ENCODE assay signal across 20 cellular contexts in the genomic region with DNA sequence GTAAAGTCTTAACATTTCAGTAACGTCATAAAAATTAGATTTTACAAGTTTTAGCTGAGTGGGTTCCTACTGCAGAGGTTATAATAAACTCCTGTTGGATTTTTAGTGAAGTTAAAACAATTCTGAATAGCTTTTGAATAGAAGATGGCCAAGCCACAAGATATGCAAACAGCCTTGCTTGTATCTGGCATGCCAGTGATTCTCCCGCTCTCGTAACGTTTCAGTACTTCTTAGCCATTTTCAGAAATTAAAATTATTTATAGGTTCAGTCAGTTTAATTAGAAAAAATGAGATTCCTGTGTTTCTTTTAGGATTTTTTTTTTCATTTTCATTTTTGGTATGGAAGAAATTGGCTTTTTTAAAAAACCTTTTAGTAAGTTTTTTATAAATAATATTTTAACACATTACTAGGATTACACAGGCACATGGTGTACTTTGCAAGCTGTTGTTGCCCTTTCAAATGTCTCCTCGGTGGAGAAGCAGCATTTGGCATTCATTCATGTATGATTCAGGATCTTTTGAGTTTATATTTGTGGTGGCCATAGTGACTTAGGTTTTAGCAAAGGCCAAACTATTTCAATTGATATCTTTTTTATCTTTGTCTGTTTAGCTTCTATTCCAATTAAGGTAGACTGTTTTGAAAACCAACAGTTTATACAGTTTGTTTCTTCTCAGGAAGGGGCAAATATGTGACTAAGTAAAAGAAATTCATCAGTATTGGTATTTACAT. TPM values are rescaled to one million over a fixed set of nuclear protein-coding genes. Genes with fewer than 3 reads are reported as not detected.
DNase-seq lines count a peak whose midpoint lies in the region; ATAC-seq and TF ChIP-seq lines count a peak whose summit lies in the region.
"Had no signal": no experiment of that assay in that cellular context is flagged by ENCODE, and none has a peak within 500 bp of the region (broad histone marks: within the 10 kb centered on the region; RNA-seq: fewer than 3 reads in every experiment).

No MANE protein-coding gene starts in this region.

- H3K9me3 ChIP-seq in right atrium auricular region (no peaks in the 10 kb centered on the region), mammary epithelial cell (replicated peaks; ENCODE audit: insufficient read depth, low read length) (no peaks in the 10 kb centered on the region), gastroesophageal sphincter (no peaks in the 10 kb centered on the region)
- H3K9me3 ChIP-seq: transverse colon had no signal

- TF ChIP-seq CTCF in right atrium auricular region (IDR thresholded peaks at IDR 0.05) (no peak), mammary epithelial cell (conservative IDR thresholded peaks at IDR 0.05 in 1 of 2, IDR thresholded peaks at IDR 0.05 in 1 of 2; ENCODE audit: extremely low read depth in 1 of 2, insufficient read depth in 1 of 2, low read depth in 1 of 2, low read length in 2 of 2) (no peak), gastroesophageal sphincter (IDR thresholded peaks at IDR 0.05) (no peak)

- 53% methylated on average over 5 of the region's 5 CpGs for WGBS in mammary epithelial cell (ENCODE audit: low coverage, missing lambda C conversion rate)
- 29 to 32% methylated on average over 5 of the region's 5 CpGs for WGBS in gastroesophageal sphincter (ENCODE audit: low coverage in 1 of 2), 2 donors

- ATAC-seq in Right ventricle myocardium superior (ENCODE audit: poor library complexity): peak; percentile 65
- no peak for ATAC-seq in gastroesophageal sphincter
- no peak for ATAC-seq in HG03432 (IDR thresholded peaks at IDR 0.05; ENCODE audit: unreplicated experiment)
- ATAC-seq: activated CD8-positive, alpha-beta T cell treated with anti-CD3 and anti-CD28 coated beads for 36 hours; esophagus mucosa; left lobe of liver; stimulated activated effector memory CD8-positive, alpha-beta T cell treated with anti-CD3 and anti-CD28 coated beads, Interleukin-12 subunit alpha, Interleukin-12 subunit beta, amount 100 ng/mL, for 72 hours had no signal

- H3K27ac ChIP-seq in right atrium auricular region (no peak overlapping the region), mammary epithelial cell (ENCODE audit: insufficient read depth, low read depth, low read length) (no peak overlapping the region), gastroesophageal sphincter (peak overlapping the region; percentile 65 to 75 (median 70))
- H3K27ac ChIP-seq: dorsolateral prefrontal cortex had no signal

- H3K27me3 ChIP-seq in right atrium auricular region (no peaks in the 10 kb centered on the region), mammary epithelial cell (ENCODE audit: insufficient read depth, low read length) (no peaks in the 10 kb centered on the region), gastroesophageal sphincter (no peaks in the 10 kb centered on the region)
- H3K27me3 ChIP-seq: transverse colon had no signal

- DNase-seq in Right ventricle myocardium superior (no peak), right atrium auricular region (ENCODE audit: low spot score) (no peak), mammary epithelial cell (peak; percentile 41), HuH-7.5 (ENCODE audit: low spot score) (no peak), GM19240 (ENCODE audit: insufficient read length, low spot score) (no peak), cerebellum (ENCODE audit: low spot score) (no peak)
- DNase-seq: 8988T; activated CD8-positive, alpha-beta T cell treated with anti-CD3 and anti-CD28 coated beads for 36 hours; DND-41; dorsolateral prefrontal cortex; KBM-7; NCI-H1417; T-helper 1 cell; transverse colon had no signal

- no peak overlapping the region for H2AFZ ChIP-seq in mammary epithelial cell (ENCODE audit: low read depth, low read length)

- no TSS peak for BruUV-seq in mammary epithelial cell (replicated peaks; lab: Mats Ljungman, UMichigan)

- no peak overlapping the region for H3K4me2 ChIP-seq in mammary epithelial cell (ENCODE audit: insufficient read depth, low read depth, low read length)
- H3K4me2 ChIP-seq: smooth muscle cell had no signal

- dilution Hi-C loops in mammary epithelial cell (cut with HindIII; ENCODE audit: low sequenced_read_pairs): no loop called here

- intact Hi-C loops in Right ventricle myocardium superior (cut with DNase I) (no loop called here), mammary epithelial cell (cut with micrococcal nuclease) (loop anchor here (2.0 kb wide), 1 partner anchor 31 kb away; a partner anchor contains a TSS)

- H3K79me2 ChIP-seq in mammary epithelial cell (ENCODE audit: insufficient read depth, low read length): no peaks in the 10 kb centered on the region

- H3K36me3 ChIP-seq in right atrium auricular region (no peaks in the 10 kb centered on the region), mammary epithelial cell (ENCODE audit: insufficient read depth, low read length) (no peaks in the 10 kb centered on the region), gastroesophageal sphincter (no peaks in the 10 kb centered on the region)
- H3K36me3 ChIP-seq: transverse colon had no signal

- no peak overlapping the region for H3K9ac ChIP-seq in mammary epithelial cell (ENCODE audit: insufficient read depth, low read length)

- CTCF ChIA-PET in mammary epithelial cell (lab: Charles Lee; ENCODE audit: low non-redundant PET): no interaction called here

- in situ Hi-C loops in mammary epithelial cell (cut with MboI; ENCODE audit: low sequenced_read_pairs in 2 of 2): no loop called here

- H3K4me1 ChIP-seq in right atrium auricular region (no peaks in the 10 kb centered on the region), mammary epithelial cell (ENCODE audit: insufficient read depth, low read length) (peaks cover 23% of the 10 kb centered on the region), gastroesophageal sphincter (peaks cover 0 to 28% (median 12%) of the 10 kb centered on the region in 3 donors)

- TF ChIP-seq EP300 in gastroesophageal sphincter (IDR thresholded peaks at IDR 0.05): no peak

- H4K20me1 ChIP-seq in mammary epithelial cell (ENCODE audit: insufficient read depth, low read length): no peaks in the 10 kb centered on the region

- H3K4me3 ChIP-seq in right atrium auricular region (no peak overlapping the region), mammary epithelial cell (replicated peaks in 1 of 3; ENCODE audit: insufficient read depth in 1 of 3, low read depth in 2 of 3, low read length in 3 of 3) (no peak overlapping the region), gastroesophageal sphincter (no peak overlapping the region)
- H3K4me3 ChIP-seq: dorsolateral prefrontal cortex, smooth muscle cell, transverse colon had no signal

- no peak for TF ChIP-seq POLR2A in gastroesophageal sphincter (IDR thresholded peaks at IDR 0.05)

RNA-seq across cellular contexts. Expression of a gene that starts 30.6 kb away (rescaled TPM):
- 20.4 TPM for total RNA-seq in Right ventricle myocardium superior
- 10 to 100 TPM in 1 of 2 donors, 1 to 10 TPM in 1; 9.6 to 25.4 TPM for total RNA-seq in right atrium auricular region
- total RNA-seq in mammary epithelial cell: 100 to 1,000 TPM; 146 to 178 TPM
- polyA plus RNA-seq in mammary epithelial cell: 28.6 TPM
- polyA minus RNA-seq in mammary epithelial cell: 243 TPM
- total RNA-seq in gastroesophageal sphincter: 100 to 1,000 TPM in 2 of 4 donors, 10 to 100 TPM in 2; 31.0 to 154 (median 81.0) TPM
- 101 TPM for total RNA-seq in cerebellum
- total RNA-seq: activated CD8-positive, alpha-beta T cell treated with anti-CD3 and anti-CD28 coated beads for 36 hours had no signal

Comparison
In these comparisons a context has a peak if more than half of its experiments do, and no peak if none do; other contexts are left out.
1. H3K27ac ChIP-seq: peak in gastroesophageal sphincter (4 of 4); none in right atrium auricular region (0 of 2) and mammary epithelial cell (single experiment).